In the genomic region with DNA sequence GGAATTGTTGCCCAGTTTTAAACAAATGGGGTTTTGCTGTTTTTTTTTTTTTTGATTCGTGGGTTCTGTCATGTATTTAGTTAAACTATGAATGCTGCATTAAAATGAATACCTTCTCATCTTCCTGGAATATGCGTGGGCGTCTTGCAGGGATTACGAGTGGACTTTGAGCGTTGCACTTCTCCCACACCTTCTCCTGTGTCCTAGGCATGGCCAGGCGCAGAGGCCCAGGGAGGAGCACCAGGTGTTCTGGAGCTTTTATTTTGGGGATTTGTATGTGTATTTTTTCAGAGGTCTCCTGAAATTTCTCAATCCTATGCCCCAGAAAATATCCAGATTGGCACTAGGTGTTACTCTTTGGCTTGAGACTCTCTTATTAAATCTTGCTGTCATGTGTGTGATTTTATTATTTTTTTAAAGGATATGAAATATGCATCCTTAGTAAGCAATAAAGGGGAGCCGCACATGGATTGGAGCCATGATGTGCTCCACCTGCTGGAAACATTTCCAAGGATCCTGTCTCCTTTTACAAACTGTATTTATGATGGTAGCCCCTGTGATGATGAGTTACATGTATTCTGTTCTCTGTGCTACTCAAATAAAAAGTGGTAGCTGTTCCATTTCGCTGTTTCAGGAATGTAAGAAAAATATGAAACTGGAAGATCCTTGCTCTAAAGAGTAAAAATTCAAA, we compare ENCODE assay signal across 15 cellular contexts.
DNase-seq lines count a peak whose midpoint lies in the region; ATAC-seq and TF ChIP-seq lines count a peak whose summit lies in the region.
"Had no signal": no experiment of that assay in that cellular context is flagged by ENCODE, and none has a peak within 500 bp of the region (broad histone marks: within the 10 kb centered on the region; RNA-seq: fewer than 3 reads in every experiment).

No MANE protein-coding gene starts in this region.

- peak overlapping the region; percentile 17 for H3K9ac ChIP-seq in adipocyte (ENCODE audit: low read length)

- DNase-seq in cardiac muscle cell (ENCODE audit: low read depth in 1 of 2, low spot score in 1 of 2): peak; percentile 15 to 39
- no peak for DNase-seq in Right ventricle myocardium superior
- no peak for DNase-seq in adipocyte (ENCODE audit: low read depth)
- peak; percentile 41 for DNase-seq in iris pigment epithelial cell (ENCODE audit: low read depth)
- DNase-seq in endothelial cell (ENCODE audit: low spot score): no peak
- no peak for DNase-seq in SJCRH30
- DNase-seq in HuH-7.5 (ENCODE audit: low spot score): no peak
- no peak for DNase-seq in midbrain (lab: John Stamatoyannopoulos, UW)
- DNase-seq: activated CD8-positive, alpha-beta memory T cell treated with anti-CD3 and anti-CD28 coated beads for 24 hours; activated naive CD4-positive, alpha-beta T cell treated with anti-CD3 and anti-CD28 coated beads for 36 hours; KBM-7; lower lobe of right lung; NCI-H187; nucleus accumbens; T1000 had no signal

- H3K4me1 Mint-ChIP-seq in endothelial cell (ENCODE audit: unreplicated experiment): peaks cover 11% of the 10 kb centered on the region

- H3K27me3 Mint-ChIP-seq in endothelial cell (ENCODE audit: unreplicated experiment): no peaks in the 10 kb centered on the region

- H3K27me3 ChIP-seq in cardiac muscle cell: no peaks in the 10 kb centered on the region
- H3K27me3 ChIP-seq in adipocyte (replicated peaks; ENCODE audit: control insufficient read depth, insufficient read depth, low read length): no peaks in the 10 kb centered on the region
- H3K27me3 ChIP-seq in SJCRH30: no peaks in the 10 kb centered on the region

- no peak overlapping the region for H3K4me3 ChIP-seq in cardiac muscle cell
- no peak overlapping the region for H3K4me3 ChIP-seq in adipocyte (ENCODE audit: low read length)
- H3K4me3 ChIP-seq in SJCRH30: no peak overlapping the region
- H3K4me3 ChIP-seq: lower lobe of right lung had no signal

- no peaks in the 10 kb centered on the region for H3K9me3 Mint-ChIP-seq in endothelial cell (ENCODE audit: unreplicated experiment)
- H3K9me3 Mint-ChIP-seq: activated naive CD4-positive, alpha-beta T cell treated with anti-CD3 and anti-CD28 coated beads for 36 hours had no signal

- no peak overlapping the region for H3K27ac Mint-ChIP-seq in endothelial cell (ENCODE audit: unreplicated experiment)
- H3K27ac Mint-ChIP-seq: activated naive CD4-positive, alpha-beta T cell treated with anti-CD3 and anti-CD28 coated beads for 36 hours had no signal

- ATAC-seq in Right ventricle myocardium superior (ENCODE audit: poor library complexity): no peak

- intact Hi-C loops in Right ventricle myocardium superior (cut with DNase I): no loop called here

- no peaks in the 10 kb centered on the region for H3K4me1 ChIP-seq in cardiac muscle cell (ENCODE audit: low read depth)
- peaks cover 34% of the 10 kb centered on the region for H3K4me1 ChIP-seq in adipocyte (ENCODE audit: control insufficient read depth, insufficient read depth, low read length)
- H3K4me1 ChIP-seq in SJCRH30: no peaks in the 10 kb centered on the region

- H3K36me3 Mint-ChIP-seq in endothelial cell (ENCODE audit: low read depth, unreplicated experiment): no peaks in the 10 kb centered on the region

- H3K36me3 ChIP-seq in cardiac muscle cell (no peaks in the 10 kb centered on the region), adipocyte (ENCODE audit: control insufficient read depth, insufficient read depth, low read length, severe bottlenecking) (no peaks in the 10 kb centered on the region), SJCRH30 (no peaks in the 10 kb centered on the region)
- H3K36me3 ChIP-seq: lower lobe of right lung had no signal

- H3K27ac ChIP-seq in cardiac muscle cell (no peak overlapping the region), SJCRH30 (no peak overlapping the region)
- H3K27ac ChIP-seq: lower lobe of right lung had no signal

- TF ChIP-seq CTCF in cardiac muscle cell (IDR thresholded peaks at IDR 0.05; ENCODE audit: low read depth, low read length) (peak; percentile 21), endothelial cell (IDR thresholded peaks at IDR 0.05; ENCODE audit: unreplicated experiment) (no peak)

- H3K9me3 ChIP-seq in cardiac muscle cell (ENCODE audit: low read depth) (no peaks in the 10 kb centered on the region), adipocyte (ENCODE audit: control insufficient read depth, low read length) (no peaks in the 10 kb centered on the region), SJCRH30 (replicated peaks) (no peaks in the 10 kb centered on the region)
- H3K9me3 ChIP-seq: lower lobe of right lung had no signal

- no peak overlapping the region for H3K4me3 Mint-ChIP-seq in endothelial cell (ENCODE audit: unreplicated experiment)
- H3K4me3 Mint-ChIP-seq: activated naive CD4-positive, alpha-beta T cell treated with anti-CD3 and anti-CD28 coated beads for 36 hours had no signal

Comparison
In these comparisons a context has a peak if more than half of its experiments do, and no peak if none do; other contexts are left out.
1. DNase-seq: peak in cardiac muscle cell (2 of 2) and iris pigment epithelial cell (single experiment); none in Right ventricle myocardium superior (single experiment), adipocyte (single experiment), endothelial cell (single experiment), SJCRH30 (0 of 2), HuH-7.5 (single experiment) and midbrain (single experiment).